Comparison of ENCODE assay signal across 8 cellular contexts in the genomic region with DNA sequence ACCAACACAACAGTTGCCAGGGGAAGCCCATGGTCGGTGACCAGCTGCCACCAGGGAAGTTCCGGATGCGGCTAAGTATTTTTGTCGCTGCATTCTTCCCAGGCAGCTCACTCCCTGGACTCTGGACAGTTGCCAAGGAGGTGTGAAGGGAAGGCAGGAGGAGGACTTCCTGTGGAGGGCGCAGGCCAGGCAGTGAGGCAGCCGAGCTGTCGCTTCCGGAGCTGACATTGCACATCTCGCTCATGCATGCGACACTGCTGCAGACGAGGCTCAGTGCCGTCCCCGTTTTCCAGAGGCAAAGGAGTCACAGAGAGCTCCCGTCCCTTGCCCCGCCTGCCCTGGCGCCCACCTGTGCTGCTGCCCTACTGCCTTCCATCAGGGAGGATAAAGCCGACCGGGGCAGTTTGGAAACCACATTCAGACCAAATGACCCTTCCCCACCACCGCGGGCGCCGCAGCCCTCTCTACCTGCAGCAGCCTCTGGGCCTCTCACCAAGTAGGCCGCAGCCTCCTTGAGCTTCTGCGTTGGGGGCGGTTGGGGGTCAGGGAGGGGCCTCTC.
A peak's percentile ranks its signal among the peaks of the same experiment; 100 is the strongest.
DNase-seq lines count a peak whose midpoint lies in the region; ATAC-seq and TF ChIP-seq lines count a peak whose summit lies in the region.

No MANE protein-coding gene starts in this region.

- no peak overlapping the region for H3K27ac Mint-ChIP-seq in IgD-negative memory B cell
- no peak overlapping the region for H3K27ac Mint-ChIP-seq in endothelial cell (ENCODE audit: unreplicated experiment)

- H3K4me3 ChIP-seq in brain microvascular endothelial cell (ENCODE audit: low read depth, low read length) (no peak overlapping the region), mesenchymal stem cell (ENCODE audit: insufficient read depth in 1 of 2, low read depth in 1 of 2, low read length in 2 of 2) (no peak overlapping the region)

- H3K4me1 ChIP-seq in mesenchymal stem cell (ENCODE audit: control insufficient read depth, insufficient read depth, low read depth, low read length) = peaks cover 23% of the 10 kb centered on the region

- in situ Hi-C loops in brain microvascular endothelial cell (cut with HindIII; ENCODE audit: low pct_ligation_motif_present, low sequenced_read_pairs) = no loop called here
- in situ Hi-C loops in KBM-7 (cut with MboI; ENCODE audit: low pct_unique_long_range_greater_than_20kb, low sequenced_read_pairs) = no loop called here

- H3K9ac ChIP-seq in mesenchymal stem cell (ENCODE audit: low read length) = peak overlapping the region; percentile 15

- no peak overlapping the region for H3K4me2 ChIP-seq in mesenchymal stem cell (ENCODE audit: low read length, poor library complexity, severe bottlenecking)

- H2BK12ac ChIP-seq in mesenchymal stem cell (ENCODE audit: low read length in 2 of 2) = peak overlapping the region in 1 of 2 experiments; percentile 1

- no peak for ATAC-seq in HG02884 (IDR thresholded peaks at IDR 0.05; ENCODE audit: unreplicated experiment)

- H3K27ac ChIP-seq in brain microvascular endothelial cell (no peak overlapping the region), mesenchymal stem cell (ENCODE audit: low read length, poor library complexity, severe bottlenecking) (no peak overlapping the region)

- H3K27me3 ChIP-seq in brain microvascular endothelial cell (replicated peaks) (peaks cover 7% of the 10 kb centered on the region), mesenchymal stem cell (ENCODE audit: control insufficient read depth in 1 of 2, insufficient read depth in 1 of 2, low read length in 2 of 2) (peaks cover 0 to 56% of the 10 kb centered on the region in 2 experiments)

- no peaks in the 10 kb centered on the region for H3K9me3 Mint-ChIP-seq in IgD-negative memory B cell
- H3K9me3 Mint-ChIP-seq in endothelial cell (ENCODE audit: unreplicated experiment) = no peaks in the 10 kb centered on the region

- H3K36me3 ChIP-seq in brain microvascular endothelial cell (replicated peaks) (no peaks in the 10 kb centered on the region), mesenchymal stem cell (ENCODE audit: control insufficient read depth in 1 of 2, insufficient read depth in 2 of 2, low read depth in 1 of 2, low read length in 2 of 2) (no peaks in the 10 kb centered on the region)

- H3K4me3 Mint-ChIP-seq in IgD-negative memory B cell (peak overlapping the region in 3 of 4 donors; percentile 51 to 63 (median 62)), endothelial cell (ENCODE audit: unreplicated experiment) (no peak overlapping the region)

- H3K9me3 ChIP-seq in mesenchymal stem cell (ENCODE audit: control insufficient read depth, low read length) = no peaks in the 10 kb centered on the region

- peak overlapping the region in 1 of 2 experiments; percentile 0 for H3K23ac ChIP-seq in mesenchymal stem cell (ENCODE audit: low read length in 2 of 2)

- peaks cover 60% of the 10 kb centered on the region for H3K27me3 Mint-ChIP-seq in IgD-negative memory B cell
- peaks cover 11% of the 10 kb centered on the region for H3K27me3 Mint-ChIP-seq in endothelial cell (ENCODE audit: unreplicated experiment)

- H2BK5ac ChIP-seq in mesenchymal stem cell (ENCODE audit: low read depth, low read length, poor library complexity, severe bottlenecking) = no peak overlapping the region

- H3K4me1 Mint-ChIP-seq in IgD-negative memory B cell (peaks cover 0 to 6% (median 3%) of the 10 kb centered on the region in 3 donors), endothelial cell (ENCODE audit: unreplicated experiment) (no peaks in the 10 kb centered on the region)

- peak overlapping the region; percentile 32 for H2AFZ ChIP-seq in mesenchymal stem cell (ENCODE audit: low read depth, low read length)

- DNase-seq in COR-L47 (lab: John Stamatoyannopoulos, UW) (peak; percentile 49), brain microvascular endothelial cell (peak; percentile 64), mesenchymal stem cell (peak; percentile 67), OCI-M1 (lab: John Stamatoyannopoulos, UW) (no peak), KBM-7 (no peak), endothelial cell (ENCODE audit: low spot score) (no peak)

- no peaks in the 10 kb centered on the region for H3K79me1 ChIP-seq in mesenchymal stem cell (replicated peaks; ENCODE audit: low read length, poor library complexity, severe bottlenecking)

- no peak overlapping the region for H4K8ac ChIP-seq in mesenchymal stem cell (ENCODE audit: low read length)

- TF ChIP-seq CTCF in brain microvascular endothelial cell (IDR thresholded peaks at IDR 0.05; ENCODE audit: low read depth, low read length, missing control alignments) = no peak
- no peak for TF ChIP-seq CTCF in endothelial cell (IDR thresholded peaks at IDR 0.05; ENCODE audit: unreplicated experiment)

- H4K91ac ChIP-seq in mesenchymal stem cell (ENCODE audit: low read length) = no peak overlapping the region

- no peak overlapping the region for H2BK15ac ChIP-seq in mesenchymal stem cell (ENCODE audit: low read depth, poor library complexity, severe bottlenecking)

- WGBS in mesenchymal stem cell = 40% methylated on average over 24 of the region's 25 CpGs

- peak overlapping the region in 1 of 2 experiments; percentile 94 for H3K14ac ChIP-seq in mesenchymal stem cell (ENCODE audit: low read length in 2 of 2)

- peak overlapping the region; percentile 27 for H2AK5ac ChIP-seq in mesenchymal stem cell (ENCODE audit: low read length, severe bottlenecking)

- peak overlapping the region in 1 of 2 experiments; percentile 64 for H3K18ac ChIP-seq in mesenchymal stem cell (ENCODE audit: low read depth in 1 of 2, low read length in 2 of 2)

- H2BK120ac ChIP-seq in mesenchymal stem cell (ENCODE audit: low read depth, low read length) = no peak overlapping the region

- H3K36me3 Mint-ChIP-seq in IgD-negative memory B cell = peaks cover 2% of the 10 kb centered on the region
- H3K36me3 Mint-ChIP-seq in endothelial cell (ENCODE audit: low read depth, unreplicated experiment) = no peaks in the 10 kb centered on the region

- no peak overlapping the region for H3K4ac ChIP-seq in mesenchymal stem cell (ENCODE audit: low read depth in 1 of 2, low read length in 2 of 2)

Comparison
In these comparisons a context has a peak if more than half of its experiments do, and no peak if none do; other contexts are left out.
1. DNase-seq: peak in COR-L47 (single experiment), brain microvascular endothelial cell (single experiment) and mesenchymal stem cell (single experiment); none in OCI-M1 (single experiment), KBM-7 (single experiment) and endothelial cell (single experiment).